ENCODE assay signal across 19 cellular contexts in the genomic region with DNA sequence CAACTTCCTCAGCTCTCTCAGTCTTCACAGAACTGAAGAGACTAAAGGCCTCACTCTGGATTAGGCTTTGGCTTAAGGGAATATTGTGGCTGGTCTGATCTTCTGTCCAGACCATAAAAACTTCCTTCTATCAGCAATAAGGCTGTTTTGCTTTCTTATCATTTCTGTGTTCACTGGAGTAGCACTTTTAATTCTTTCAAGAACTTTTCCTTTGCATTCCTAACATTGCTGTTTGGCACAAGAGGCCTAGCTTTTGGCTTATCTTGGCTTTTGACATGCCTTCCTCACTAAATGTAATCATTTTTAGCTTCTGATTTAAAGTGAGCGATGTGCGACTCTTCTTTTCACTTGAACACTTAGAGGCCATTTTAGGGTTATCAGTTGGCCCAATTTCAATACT.
DNase-seq lines count a peak whose midpoint lies in the region; ATAC-seq and TF ChIP-seq lines count a peak whose summit lies in the region.
"Had no signal": no experiment of that assay in that cellular context is flagged by ENCODE, and none has a peak within 500 bp of the region (broad histone marks: within the 10 kb centered on the region; RNA-seq: fewer than 3 reads in every experiment).

No MANE protein-coding gene starts in this region.

- no peak overlapping the region for H2BK120ac ChIP-seq in mesenchymal stem cell (ENCODE audit: low read depth, low read length)

- H3K23ac ChIP-seq in mesenchymal stem cell (ENCODE audit: low read length in 2 of 2): no peak overlapping the region

- H2BK15ac ChIP-seq in mesenchymal stem cell (ENCODE audit: low read depth, poor library complexity, severe bottlenecking): no peak overlapping the region

- no peak overlapping the region for H2BK12ac ChIP-seq in mesenchymal stem cell (ENCODE audit: low read length in 2 of 2)

- H3K27me3 ChIP-seq in lower lobe of right lung (ENCODE audit: low read depth): no peaks in the 10 kb centered on the region
- H3K27me3 ChIP-seq in upper lobe of right lung: no peaks in the 10 kb centered on the region
- no peaks in the 10 kb centered on the region for H3K27me3 ChIP-seq in mesenchymal stem cell (ENCODE audit: control insufficient read depth in 1 of 2, insufficient read depth in 1 of 2, low read length in 2 of 2)

- WGBS in mesenchymal stem cell: 93% methylated on average over 2 of the region's 2 CpGs

- no peak overlapping the region for H3K18ac ChIP-seq in mesenchymal stem cell (ENCODE audit: low read depth in 1 of 2, low read length in 2 of 2)

- H3K9ac ChIP-seq in mesenchymal stem cell (ENCODE audit: low read length): no peak overlapping the region

- no peak overlapping the region for H3K14ac ChIP-seq in mesenchymal stem cell (ENCODE audit: low read length in 2 of 2)

- H3K36me3 ChIP-seq in lower lobe of right lung (no peaks in the 10 kb centered on the region), upper lobe of right lung (no peaks in the 10 kb centered on the region), mesenchymal stem cell (ENCODE audit: control insufficient read depth in 1 of 2, insufficient read depth in 2 of 2, low read depth in 1 of 2, low read length in 2 of 2) (no peaks in the 10 kb centered on the region)

- no peak overlapping the region for H4K8ac ChIP-seq in mesenchymal stem cell (ENCODE audit: low read length)

- peak in 1 of 2 donors; percentile 80 for ATAC-seq in lower lobe of right lung
- peak; percentile 55 for ATAC-seq in upper lobe of right lung
- ATAC-seq: HepG2, PC-3 had no signal

- no peaks in the 10 kb centered on the region for H3K4me1 ChIP-seq in lower lobe of right lung
- H3K4me1 ChIP-seq in upper lobe of right lung: peaks cover 7% of the 10 kb centered on the region
- no peaks in the 10 kb centered on the region for H3K4me1 ChIP-seq in mesenchymal stem cell (ENCODE audit: control insufficient read depth, insufficient read depth, low read depth, low read length)

- intact Hi-C loops in lower lobe of right lung (cut with DNase I) (no loop called here), upper lobe of right lung (cut with DNase I) (no loop called here)

- no peak overlapping the region for H2AFZ ChIP-seq in mesenchymal stem cell (ENCODE audit: low read depth, low read length)

- H3K4me2 ChIP-seq in mesenchymal stem cell (ENCODE audit: low read length, poor library complexity, severe bottlenecking): no peak overlapping the region

- no peak overlapping the region for H3K4ac ChIP-seq in mesenchymal stem cell (ENCODE audit: low read depth in 1 of 2, low read length in 2 of 2)

- DNase-seq in amniotic epithelial cell (ENCODE audit: low read depth): peak; percentile 46
- DNase-seq in choroid plexus epithelial cell (ENCODE audit: low read depth): peak; percentile 26
- no peak for DNase-seq in lower lobe of right lung
- no peak for DNase-seq in upper lobe of right lung
- no peak for DNase-seq in NCI-H748 (lab: John Stamatoyannopoulos, UW; ENCODE audit: unreplicated experiment)
- DNase-seq in mesenchymal stem cell: no peak
- DNase-seq in effector CD8-positive, alpha-beta T cell (lab: John Stamatoyannopoulos, UW): no peak
- DNase-seq: ACHN; C1 segment of cervical spinal cord; CD8-positive, alpha-beta memory T cell; KG1; NCI-H1694 treated with DMSO at 0.1 percent for 48 hours; NCI-H2107; NCI-H2227 treated with DMSO at 0.1 percent for 48 hours; NCI-H524 treated with DMSO at 0.1 percent for 48 hours; PC-3; RPMI8226; SHP77 treated with DMSO at 0.1 percent for 48 hours had no signal

- H4K91ac ChIP-seq in mesenchymal stem cell (ENCODE audit: low read length): no peak overlapping the region

- H3K4me3 ChIP-seq in choroid plexus epithelial cell (ENCODE audit: low read depth, low read length) (no peak overlapping the region), lower lobe of right lung (no peak overlapping the region), upper lobe of right lung (no peak overlapping the region), mesenchymal stem cell (ENCODE audit: insufficient read depth in 1 of 2, low read depth in 1 of 2, low read length in 2 of 2) (no peak overlapping the region)

- no peak overlapping the region for H2AK5ac ChIP-seq in mesenchymal stem cell (ENCODE audit: low read length, severe bottlenecking)

- H3K79me1 ChIP-seq in mesenchymal stem cell (replicated peaks; ENCODE audit: low read length, poor library complexity, severe bottlenecking): no peaks in the 10 kb centered on the region

- H3K9me3 ChIP-seq in lower lobe of right lung (no peaks in the 10 kb centered on the region), upper lobe of right lung (no peaks in the 10 kb centered on the region), mesenchymal stem cell (ENCODE audit: control insufficient read depth, low read length) (no peaks in the 10 kb centered on the region)

- TF ChIP-seq CTCF in choroid plexus epithelial cell (conservative IDR thresholded peaks at IDR 0.05; ENCODE audit: low read depth, low read length): no peak
- TF ChIP-seq CTCF in lower lobe of right lung (IDR thresholded peaks at IDR 0.05): no peak
- TF ChIP-seq CTCF in upper lobe of right lung (IDR thresholded peaks at IDR 0.05): no peak

- no peak overlapping the region for H2BK5ac ChIP-seq in mesenchymal stem cell (ENCODE audit: low read depth, low read length, poor library complexity, severe bottlenecking)

- H3K27ac ChIP-seq in lower lobe of right lung (peak overlapping the region; percentile 5), upper lobe of right lung (peak overlapping the region; percentile 33), mesenchymal stem cell (ENCODE audit: low read length, poor library complexity, severe bottlenecking) (no peak overlapping the region)

Comparison
In these comparisons a context has a peak if more than half of its experiments do, and no peak if none do; other contexts are left out.
1. DNase-seq: peak in amniotic epithelial cell (single experiment) and choroid plexus epithelial cell (single experiment); none in lower lobe of right lung (single experiment), upper lobe of right lung (single experiment), NCI-H748 (single experiment), mesenchymal stem cell (single experiment) and effector CD8-positive, alpha-beta T cell (single experiment).